In the genomic region with DNA sequence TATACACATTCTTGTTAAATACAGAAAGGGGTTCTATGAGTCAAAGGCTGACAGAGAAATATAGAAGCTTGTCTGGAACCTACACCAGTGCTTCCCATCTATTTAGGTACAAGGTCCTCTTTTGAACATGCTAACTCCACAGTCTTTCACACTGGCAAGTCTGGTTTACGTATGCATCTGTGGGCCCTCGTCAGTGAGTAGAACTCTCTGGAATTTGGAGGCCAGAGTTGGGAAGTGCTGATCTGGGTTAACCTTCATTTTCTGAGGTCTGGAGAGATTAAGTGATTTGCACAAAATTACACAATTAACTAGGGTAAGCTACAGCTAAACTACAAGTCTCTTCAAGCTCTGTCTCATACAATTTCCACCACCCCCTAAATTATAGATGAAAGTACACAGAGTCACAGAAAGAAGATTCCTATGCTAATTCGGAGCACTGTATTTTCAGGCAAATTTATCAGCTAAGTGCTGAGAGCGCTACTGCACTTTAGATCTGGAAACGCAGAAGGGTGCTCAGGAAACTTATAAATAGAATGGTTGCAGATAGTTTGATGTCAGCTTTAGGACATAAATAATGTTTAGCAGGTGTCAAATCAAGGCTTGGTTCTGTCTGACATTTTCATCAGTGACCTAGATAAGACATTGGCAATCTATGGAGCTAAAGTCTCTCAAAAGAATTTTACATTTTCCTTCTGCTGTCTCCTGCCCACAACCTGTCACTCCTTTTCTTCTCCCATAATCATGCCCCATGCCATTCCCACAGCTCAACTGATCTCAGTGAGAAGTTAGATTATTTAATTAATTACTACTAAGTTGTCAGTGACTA, we compare ENCODE assay signal across 19 cellular contexts. TPM values are rescaled to one million over a fixed set of nuclear protein-coding genes. Genes with fewer than 3 reads are reported as not detected.
DNase-seq lines count a peak whose midpoint lies in the region; ATAC-seq and TF ChIP-seq lines count a peak whose summit lies in the region.
"Had no signal": no experiment of that assay in that cellular context is flagged by ENCODE, and none has a peak within 500 bp of the region (broad histone marks: within the 10 kb centered on the region; RNA-seq: fewer than 3 reads in every experiment).

No MANE protein-coding gene starts in this region.

- intact Hi-C loops in esophagus muscularis mucosa (cut with DNase I) = no loop called here
- intact Hi-C loops in spleen (cut with DNase I; ENCODE audit: low total_unique reads) = loop anchor here (5.0 kb wide), 1 partner anchor 189 kb away; no protein-coding TSS in a partner anchor

- 74% methylated on average over 5 of the region's 5 CpGs for WGBS in esophagus muscularis mucosa
- 79 to 91% (median 84%) methylated on average over 5 of the region's 5 CpGs for WGBS in spleen, 5 donors

- H3K36me3 ChIP-seq in esophagus muscularis mucosa (no peaks in the 10 kb centered on the region), thoracic aorta (no peaks in the 10 kb centered on the region), spleen (no peaks in the 10 kb centered on the region)
- H3K36me3 ChIP-seq: BLaER1 treated with 17β-estradiol and CSF1 and Interleukin-3, amounts not matched to agents 10 nM and 100 nM; pancreas; upper lobe of right lung had no signal

- no peak for TF ChIP-seq POLR2A in esophagus muscularis mucosa (IDR thresholded peaks at IDR 0.05; ENCODE audit: low read depth)
- TF ChIP-seq POLR2A in spleen (IDR thresholded peaks at IDR 0.05) = no peak

- ATAC-seq in thoracic aorta (ENCODE audit: insufficient number of reproducible peaks, low FRiP score, low read depth) = no peak
- no peak for ATAC-seq in HG03280 (IDR thresholded peaks at IDR 0.05; ENCODE audit: unreplicated experiment)
- ATAC-seq: esophagus mucosa, pancreas, upper lobe of right lung had no signal

- H3K4me3 ChIP-seq in esophagus muscularis mucosa (no peak overlapping the region), thoracic aorta (no peak overlapping the region), spleen (no peak overlapping the region)
- H3K4me3 ChIP-seq: BLaER1 treated with 17β-estradiol and CSF1 and Interleukin-3, amounts not matched to agents 10 nM and 100 nM; pancreas; upper lobe of right lung had no signal

- no peak for TF ChIP-seq EP300 in esophagus muscularis mucosa (IDR thresholded peaks at IDR 0.05)

- H3K27ac ChIP-seq in esophagus muscularis mucosa (replicated peaks in 1 of 4) (peak overlapping the region; percentile 56 to 75 (median 68)), thoracic aorta (peak overlapping the region; percentile 70 to 88), spleen (no peak overlapping the region)
- H3K27ac ChIP-seq: BLaER1 treated with 17β-estradiol and CSF1 and Interleukin-3, amounts not matched to agents 10 nM and 100 nM; pancreas; upper lobe of right lung had no signal

- peak; percentile 71 for DNase-seq in NCI-H460 (ENCODE audit: extremely low read depth, low read depth)
- no peak for DNase-seq in esophagus muscularis mucosa (ENCODE audit: extremely low spot score)
- DNase-seq in islet precursor cell = peak; percentile 83
- no peak for DNase-seq in thoracic aorta (ENCODE audit: low spot score)
- no peak for DNase-seq in NCI-H2029 (lab: John Stamatoyannopoulos, UW)
- no peak for DNase-seq in KG1 (lab: John Stamatoyannopoulos, UW)
- DNase-seq in spleen = no peak
- DNase-seq: activated B cell treated with CpG ODN at 0.5 μM for 24 hours; activated naive CD4-positive, alpha-beta T cell treated with anti-CD3 and anti-CD28 coated beads, Interleukin-2, amount 10 ng/mL, durations not matched to agents 7 days and 5 days; midbrain; NCI-H1417; NCI-H2227 treated with DMSO at 0.1 percent for 48 hours; pancreas; stimulated activated CD4-positive, alpha-beta T cell treated with anti-CD3 and anti-CD28 coated beads, Interleukin-2, amount 100 ng/mL, for 48 hours; SW 1271; upper lobe of right lung had no signal

- H3K27me3 ChIP-seq in esophagus muscularis mucosa (no peaks in the 10 kb centered on the region), thoracic aorta (replicated peaks; ENCODE audit: insufficient read depth) (no peaks in the 10 kb centered on the region), spleen (replicated peaks in 1 of 7) (peaks cover 0 to 7% (median 0%) of the 10 kb centered on the region in 7 donors)
- H3K27me3 ChIP-seq: BLaER1 treated with 17β-estradiol and CSF1 and Interleukin-3, amounts not matched to agents 10 nM and 100 nM; pancreas; upper lobe of right lung had no signal

- no peak for TF ChIP-seq CTCF in esophagus muscularis mucosa (IDR thresholded peaks at IDR 0.05)
- TF ChIP-seq CTCF in thoracic aorta (IDR thresholded peaks at IDR 0.05) = no peak
- no peak for TF ChIP-seq CTCF in spleen (IDR thresholded peaks at IDR 0.05 in 8 of 11, conservative IDR thresholded peaks at IDR 0.05 in 3 of 11)

- H3K9me3 ChIP-seq in esophagus muscularis mucosa = no peaks in the 10 kb centered on the region
- H3K9me3 ChIP-seq in thoracic aorta = no peaks in the 10 kb centered on the region
- no peaks in the 10 kb centered on the region for H3K9me3 ChIP-seq in spleen
- H3K9me3 ChIP-seq: BLaER1 treated with 17β-estradiol and CSF1 and Interleukin-3, amounts not matched to agents 10 nM and 100 nM; pancreas; upper lobe of right lung had no signal

- H3K4me1 ChIP-seq in esophagus muscularis mucosa = peaks cover 18 to 59% (median 45%) of the 10 kb centered on the region in 4 donors
- H3K4me1 ChIP-seq in thoracic aorta (ENCODE audit: control insufficient read depth in 1 of 2, low read depth in 2 of 2) = peaks cover 40 to 58% of the 10 kb centered on the region in 2 donors
- peaks cover 0 to 16% (median 4%) of the 10 kb centered on the region in 6 donors for H3K4me1 ChIP-seq in spleen

RNA-seq across cellular contexts. Expression of a gene that starts 43.0 kb away (rescaled TPM):
- total RNA-seq in NCI-H460 (2014; rRNA removed; shearing (Covaris generic)) = 252 and 253 TPM in 2 replicates
- polyA plus RNA-seq in NCI-H460 (2014; cell fraction: nucleus; rRNA removed) = 66.3 and 84.7 TPM in 2 replicates
- total RNA-seq in esophagus muscularis mucosa (100 to 1,000 TPM; 138 to 160 (median 146) TPM), thoracic aorta (100 to 1,000 TPM; 275 to 328 TPM), spleen (100 to 1,000 TPM in 3 of 7 donors, 10 to 100 TPM in 4; 66.1 to 182 (median 89.0) TPM)
- polyA plus RNA-seq in spleen = 10 to 100 TPM in 2 of 3 donors, 1 to 10 TPM in 1; 9.4 to 14.6 (median 11.6) TPM

Comparison
In these comparisons a context has a peak if more than half of its experiments do, and no peak if none do; other contexts are left out.
1. DNase-seq: peak in NCI-H460 (single experiment) and islet precursor cell (single experiment); none in esophagus muscularis mucosa (single experiment), thoracic aorta (single experiment), NCI-H2029 (single experiment), KG1 (single experiment) and spleen (single experiment).
2. H3K27ac ChIP-seq: peak in esophagus muscularis mucosa (4 of 4) and thoracic aorta (2 of 2); none in spleen (0 of 8).